17 cellular contexts compared by ENCODE assay signal in genomic region chr20:50314936-50315335, GRCh38.
DNase-seq lines count a peak whose midpoint lies in the region; ATAC-seq, FAIRE-seq and TF ChIP-seq lines count a peak whose summit lies in the region.
"Had no signal": no experiment of that assay in that cellular context is flagged by ENCODE, and none has a peak within 500 bp of the region (broad histone marks: within the 10 kb centered on the region; RNA-seq: fewer than 3 reads in every experiment).

No MANE protein-coding gene starts in this region.

- no peaks in the 10 kb centered on the region for H3K36me3 ChIP-seq in bronchial epithelial cell (ENCODE audit: control insufficient read depth, insufficient read depth, low read length)
- H3K36me3 ChIP-seq: BLaER1 had no signal

- in situ Hi-C loops in ACHN (cut with HindIII; ENCODE audit: low pct_ligation_motif_present, low pct_unique_long_range_greater_than_20kb, low sequenced_read_pairs): no loop called here

- H3K4me3 ChIP-seq in bronchial epithelial cell (ENCODE audit: low read depth, low read length): no peak overlapping the region
- H3K4me3 ChIP-seq: BLaER1, GM23338 had no signal

- ATAC-seq in natural killer cell treated with Interleukin-12 subunit alpha and Interleukin-12 subunit beta and Interleukin-15 and Interleukin-18, amount 100 ng/mL, for 72 hours: peak; percentile 50 to 62
- ATAC-seq in natural killer cell: no peak
- ATAC-seq: GM23338 had no signal

- intact Hi-C loops in natural killer cell (cut with micrococcal nuclease): no loop called here

- H3K9me3 Mint-ChIP-seq in natural killer cell treated with Interleukin-12 subunit alpha and Interleukin-12 subunit beta and Interleukin-15 and Interleukin-18, amount 100 ng/mL, for 72 hours: peaks cover 3% of the 10 kb centered on the region
- no peaks in the 10 kb centered on the region for H3K9me3 Mint-ChIP-seq in natural killer cell
- H3K9me3 Mint-ChIP-seq: GM23338, HFFc6 had no signal

- H3K4me1 Mint-ChIP-seq in natural killer cell treated with Interleukin-12 subunit alpha and Interleukin-12 subunit beta and Interleukin-15 and Interleukin-18, amount 100 ng/mL, for 72 hours (ENCODE audit: low read depth in 2 of 2): peaks cover 71 to 75% of the 10 kb centered on the region in 2 donors
- peaks cover 13 to 24% of the 10 kb centered on the region in 2 donors for H3K4me1 Mint-ChIP-seq in natural killer cell
- H3K4me1 Mint-ChIP-seq: CD4-positive, alpha-beta memory T cell; GM23338 had no signal

- DNase-seq in natural killer cell treated with Interleukin-12 subunit alpha and Interleukin-12 subunit beta and Interleukin-15 and Interleukin-18, amount 100 ng/mL, for 72 hours (ENCODE audit: low spot score): no peak
- no peak for DNase-seq in natural killer cell
- peak; percentile 13 for DNase-seq in NCI-H774 (lab: John Stamatoyannopoulos, UW)
- DNase-seq in bronchial epithelial cell (ENCODE audit: low read depth): peak; percentile 31
- no peak for DNase-seq in nucleus accumbens (lab: John Stamatoyannopoulos, UW)
- DNase-seq in ACHN: no peak
- DNase-seq: CD4-positive, alpha-beta memory T cell; DMS79; GDM1; HCEC 1CT; HFFc6 had no signal

- H3K27me3 ChIP-seq in bronchial epithelial cell (ENCODE audit: control insufficient read depth, insufficient read depth, low read length): no peaks in the 10 kb centered on the region
- H3K27me3 ChIP-seq: BLaER1 had no signal

- TF ChIP-seq CTCF in natural killer cell (IDR thresholded peaks at IDR 0.05) (no peak), bronchial epithelial cell (IDR thresholded peaks at IDR 0.05; ENCODE audit: insufficient read depth, low read length, severe bottlenecking) (no peak)

- peak overlapping the region; percentile 48 to 81 for H3K27ac Mint-ChIP-seq in natural killer cell treated with Interleukin-12 subunit alpha and Interleukin-12 subunit beta and Interleukin-15 and Interleukin-18, amount 100 ng/mL, for 72 hours
- H3K27ac Mint-ChIP-seq in natural killer cell: no peak overlapping the region
- H3K27ac Mint-ChIP-seq: CD14-positive monocyte; CD4-positive, alpha-beta memory T cell; GM23338; HFFc6 had no signal

- H3K36me3 Mint-ChIP-seq in natural killer cell treated with Interleukin-12 subunit alpha and Interleukin-12 subunit beta and Interleukin-15 and Interleukin-18, amount 100 ng/mL, for 72 hours: peaks cover 20% of the 10 kb centered on the region
- no peaks in the 10 kb centered on the region for H3K36me3 Mint-ChIP-seq in natural killer cell
- H3K36me3 Mint-ChIP-seq: CD4-positive, alpha-beta memory T cell had no signal

- H3K27me3 Mint-ChIP-seq in natural killer cell treated with Interleukin-12 subunit alpha and Interleukin-12 subunit beta and Interleukin-15 and Interleukin-18, amount 100 ng/mL, for 72 hours: peaks cover 14 to 22% of the 10 kb centered on the region in 2 donors
- H3K27me3 Mint-ChIP-seq in natural killer cell (ENCODE audit: low read depth in 2 of 2): peaks cover 40 to 76% of the 10 kb centered on the region in 2 donors

- peak overlapping the region; percentile 70 for H3K4me3 Mint-ChIP-seq in natural killer cell treated with Interleukin-12 subunit alpha and Interleukin-12 subunit beta and Interleukin-15 and Interleukin-18, amount 100 ng/mL, for 72 hours
- H3K4me3 Mint-ChIP-seq in natural killer cell: no peak overlapping the region
- H3K4me3 Mint-ChIP-seq: CD14-positive monocyte; CD4-positive, alpha-beta memory T cell; GM23338; HFFc6 had no signal

- FAIRE-seq in bronchial epithelial cell (lab: Jason Lieb, UNC): no peak
- FAIRE-seq: GM12892, GM18507, H54 had no signal

Comparison
In these comparisons a context has a peak if more than half of its experiments do, and no peak if none do; other contexts are left out.
1. ATAC-seq: peak in natural killer cell treated with Interleukin-12 subunit alpha and Interleukin-12 subunit beta and Interleukin-15 and Interleukin-18, amount 100 ng/mL, for 72 hours (2 of 2); none in natural killer cell (0 of 3).
2. H3K27ac Mint-ChIP-seq: peak in natural killer cell treated with Interleukin-12 subunit alpha and Interleukin-12 subunit beta and Interleukin-15 and Interleukin-18, amount 100 ng/mL, for 72 hours (2 of 2); none in natural killer cell (0 of 2).
3. DNase-seq: peak in NCI-H774 (single experiment) and bronchial epithelial cell (single experiment); none in natural killer cell treated with Interleukin-12 subunit alpha and Interleukin-12 subunit beta and Interleukin-15 and Interleukin-18, amount 100 ng/mL, for 72 hours (single experiment), natural killer cell (single experiment), nucleus accumbens (0 of 56) and ACHN (single experiment).